ENCODE assay signal across 14 cellular contexts in the genomic region with DNA sequence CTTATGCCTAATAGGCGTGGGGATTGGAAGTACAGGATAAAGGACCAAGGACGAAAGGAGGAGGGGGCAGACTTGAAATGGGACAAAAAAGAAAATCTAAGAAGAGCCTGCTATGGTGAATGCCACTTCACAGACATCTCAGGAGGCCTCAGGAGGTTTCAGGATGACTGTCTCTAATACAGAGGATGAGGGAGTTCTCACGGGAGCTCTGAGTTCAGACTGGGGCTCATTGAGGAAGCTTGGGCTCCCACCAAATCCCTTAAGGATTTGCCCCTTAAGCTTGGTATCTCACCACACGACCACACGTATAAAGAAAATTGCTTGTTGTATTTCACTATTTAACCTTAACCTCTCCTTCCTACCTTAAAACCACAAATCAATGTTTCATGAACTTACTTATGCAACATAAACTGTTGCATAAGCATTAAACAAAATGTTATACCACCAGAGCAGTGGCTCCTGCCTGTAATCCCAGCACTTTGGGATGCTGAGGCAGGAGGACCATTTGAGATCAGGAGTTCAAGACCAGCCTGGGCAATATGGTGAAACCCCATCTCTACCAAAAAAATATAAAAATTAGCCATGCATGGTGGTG. TPM values are rescaled to one million over a fixed set of nuclear protein-coding genes. Genes with fewer than 3 reads are reported as not detected.
DNase-seq lines count a peak whose midpoint lies in the region; ATAC-seq and TF ChIP-seq lines count a peak whose summit lies in the region.
"Had no signal": no experiment of that assay in that cellular context is flagged by ENCODE, and none has a peak within 500 bp of the region (broad histone marks: within the 10 kb centered on the region; RNA-seq: fewer than 3 reads in every experiment).

No MANE protein-coding gene starts in this region.

- H3K4me1 ChIP-seq in liver (ENCODE audit: control insufficient read depth in 4 of 4, insufficient read depth in 4 of 4, low read length in 3 of 4), result peaks cover 0 to 6% (median 1%) of the 10 kb centered on the region in 4 donors
- no peaks in the 10 kb centered on the region for H3K4me1 ChIP-seq in A673 (ENCODE audit: insufficient read depth, low read length, poor library complexity, severe bottlenecking)
- H3K4me1 ChIP-seq: gastroesophageal sphincter, uterus had no signal

- POLR2A ChIA-PET in A673 (lab: Charles Lee; ENCODE audit: low non-redundant PET), result no interaction called here

- CTCF ChIA-PET in activated CD8-positive, alpha-beta memory T cell treated with anti-CD3 and anti-CD28 coated beads, Interleukin-2, amount 10 ng/mL, durations not matched to agents 7 days and 5 days (lab: Charles Lee), result interaction anchor here (0.5 to 0.9 kb wide), 2 partner anchors 31 to 87 kb away, joined by 3 read pairs; no protein-coding TSS in a partner anchor
- CTCF ChIA-PET in A673 (lab: Charles Lee), result no interaction called here

- H3K4me3 Mint-ChIP-seq in activated CD8-positive, alpha-beta memory T cell treated with anti-CD3 and anti-CD28 coated beads, Interleukin-2, amount 10 ng/mL, durations not matched to agents 7 days and 5 days, result no peak overlapping the region

- no peaks in the 10 kb centered on the region for H3K9me3 ChIP-seq in liver (ENCODE audit: control insufficient read depth in 4 of 4, low read length in 3 of 4)
- H3K9me3 ChIP-seq in A673 (ENCODE audit: low read depth, low read length, poor library complexity, severe bottlenecking), result no peaks in the 10 kb centered on the region
- H3K9me3 ChIP-seq: gastroesophageal sphincter, uterus had no signal

- TF ChIP-seq CTCF in liver (IDR thresholded peaks at IDR 0.05; ENCODE audit: low read depth, low read length, missing input control), result no peak
- TF ChIP-seq CTCF in A673 (conservative IDR thresholded peaks at IDR 0.05; ENCODE audit: low read depth, low read length), result no peak

- no peak overlapping the region for H3K27ac Mint-ChIP-seq in activated CD8-positive, alpha-beta memory T cell treated with anti-CD3 and anti-CD28 coated beads, Interleukin-2, amount 10 ng/mL, durations not matched to agents 7 days and 5 days
- H3K27ac Mint-ChIP-seq: progenitor cell of endocrine pancreas had no signal

- H3K4me1 Mint-ChIP-seq in activated CD8-positive, alpha-beta memory T cell treated with anti-CD3 and anti-CD28 coated beads, Interleukin-2, amount 10 ng/mL, durations not matched to agents 7 days and 5 days, result peaks cover 19% of the 10 kb centered on the region

- BruUV-seq in A673 (replicated peaks; lab: Mats Ljungman, UMichigan), result no TSS peak

- peaks cover 1% of the 10 kb centered on the region for H3K36me3 Mint-ChIP-seq in activated CD8-positive, alpha-beta memory T cell treated with anti-CD3 and anti-CD28 coated beads, Interleukin-2, amount 10 ng/mL, durations not matched to agents 7 days and 5 days

- DNase-seq in activated CD8-positive, alpha-beta memory T cell treated with anti-CD3 and anti-CD28 coated beads, Interleukin-2, amount 10 ng/mL, durations not matched to agents 7 days and 5 days, result no peak
- no peak for DNase-seq in activated CD8-positive, alpha-beta memory T cell treated with anti-CD3 and anti-CD28 coated beads, Interleukin-2, amount 50 U/mL, for 4 hours
- DNase-seq in A673 (ENCODE audit: low spot score) (no peak), Right ventricle myocardium superior (no peak)
- DNase-seq in effector CD8-positive, alpha-beta T cell (lab: John Stamatoyannopoulos, UW), result no peak
- DNase-seq: ACHN, DND-41, T1000, uterus had no signal

- ATAC-seq in activated CD8-positive, alpha-beta memory T cell treated with anti-CD3 and anti-CD28 coated beads, Interleukin-2, amount 10 ng/mL, durations not matched to agents 7 days and 5 days, result peak; percentile 72
- ATAC-seq in GM21390 (IDR thresholded peaks at IDR 0.05; ENCODE audit: unreplicated experiment), result peak; percentile 84
- ATAC-seq in HG03060 (IDR thresholded peaks at IDR 0.05; ENCODE audit: low read depth, unreplicated experiment), result peak; percentile 89
- ATAC-seq in Right ventricle myocardium superior (ENCODE audit: poor library complexity), result no peak
- ATAC-seq: gastroesophageal sphincter had no signal

- H3K27me3 Mint-ChIP-seq in activated CD8-positive, alpha-beta memory T cell treated with anti-CD3 and anti-CD28 coated beads, Interleukin-2, amount 10 ng/mL, durations not matched to agents 7 days and 5 days, result peaks cover 2% of the 10 kb centered on the region

- H3K4me3 ChIP-seq in liver (ENCODE audit: low read depth in 1 of 3, low read length in 3 of 3) (no peak overlapping the region), A673 (ENCODE audit: low read depth, low read length, poor library complexity, severe bottlenecking) (no peak overlapping the region)
- H3K4me3 ChIP-seq: gastroesophageal sphincter, uterus had no signal

- H3K27me3 ChIP-seq in liver (ENCODE audit: control insufficient read depth in 4 of 4, insufficient read depth in 4 of 4, low read length in 3 of 4) (no peaks in the 10 kb centered on the region), A673 (replicated peaks; ENCODE audit: insufficient read depth, low read depth, low read length, poor library complexity) (no peaks in the 10 kb centered on the region)
- H3K27me3 ChIP-seq: gastroesophageal sphincter, uterus had no signal

- intact Hi-C loops in A673 (cut with micrococcal nuclease; ENCODE audit: unreplicated experiment) (no loop called here), Right ventricle myocardium superior (cut with DNase I) (no loop called here)

- H3K9me3 Mint-ChIP-seq in activated CD8-positive, alpha-beta memory T cell treated with anti-CD3 and anti-CD28 coated beads, Interleukin-2, amount 10 ng/mL, durations not matched to agents 7 days and 5 days (ENCODE audit: low read depth), result no peaks in the 10 kb centered on the region

- H3K27ac ChIP-seq in liver (ENCODE audit: low read depth in 1 of 2, low read length in 2 of 2) (no peak overlapping the region), A673 (ENCODE audit: low read depth, low read length, poor library complexity, severe bottlenecking) (no peak overlapping the region)
- H3K27ac ChIP-seq: gastroesophageal sphincter, uterus had no signal

- 51% methylated on average over 5 of the region's 5 CpGs for WGBS in liver

- H3K36me3 ChIP-seq in liver (ENCODE audit: control insufficient read depth in 4 of 4, insufficient read depth in 3 of 4, low read depth in 1 of 4, low read length in 3 of 4), result peaks cover 0 to 3% (median 0%) of the 10 kb centered on the region in 4 donors
- no peaks in the 10 kb centered on the region for H3K36me3 ChIP-seq in A673 (ENCODE audit: insufficient read depth, low read length, poor library complexity, severe bottlenecking)
- H3K36me3 ChIP-seq: gastroesophageal sphincter, uterus had no signal

- peak in 1 of 2 donors; percentile 45 for TF ChIP-seq RAD21 in liver (IDR thresholded peaks at IDR 0.05)

- H3K9ac ChIP-seq in liver (ENCODE audit: low read depth in 1 of 2, low read length in 2 of 2), result no peak overlapping the region

TF ChIP-seq in liver, 16 proteins besides CTCF, POLR2A, EP300 and RAD21:
- TF ChIP-seq, protein P1, sequence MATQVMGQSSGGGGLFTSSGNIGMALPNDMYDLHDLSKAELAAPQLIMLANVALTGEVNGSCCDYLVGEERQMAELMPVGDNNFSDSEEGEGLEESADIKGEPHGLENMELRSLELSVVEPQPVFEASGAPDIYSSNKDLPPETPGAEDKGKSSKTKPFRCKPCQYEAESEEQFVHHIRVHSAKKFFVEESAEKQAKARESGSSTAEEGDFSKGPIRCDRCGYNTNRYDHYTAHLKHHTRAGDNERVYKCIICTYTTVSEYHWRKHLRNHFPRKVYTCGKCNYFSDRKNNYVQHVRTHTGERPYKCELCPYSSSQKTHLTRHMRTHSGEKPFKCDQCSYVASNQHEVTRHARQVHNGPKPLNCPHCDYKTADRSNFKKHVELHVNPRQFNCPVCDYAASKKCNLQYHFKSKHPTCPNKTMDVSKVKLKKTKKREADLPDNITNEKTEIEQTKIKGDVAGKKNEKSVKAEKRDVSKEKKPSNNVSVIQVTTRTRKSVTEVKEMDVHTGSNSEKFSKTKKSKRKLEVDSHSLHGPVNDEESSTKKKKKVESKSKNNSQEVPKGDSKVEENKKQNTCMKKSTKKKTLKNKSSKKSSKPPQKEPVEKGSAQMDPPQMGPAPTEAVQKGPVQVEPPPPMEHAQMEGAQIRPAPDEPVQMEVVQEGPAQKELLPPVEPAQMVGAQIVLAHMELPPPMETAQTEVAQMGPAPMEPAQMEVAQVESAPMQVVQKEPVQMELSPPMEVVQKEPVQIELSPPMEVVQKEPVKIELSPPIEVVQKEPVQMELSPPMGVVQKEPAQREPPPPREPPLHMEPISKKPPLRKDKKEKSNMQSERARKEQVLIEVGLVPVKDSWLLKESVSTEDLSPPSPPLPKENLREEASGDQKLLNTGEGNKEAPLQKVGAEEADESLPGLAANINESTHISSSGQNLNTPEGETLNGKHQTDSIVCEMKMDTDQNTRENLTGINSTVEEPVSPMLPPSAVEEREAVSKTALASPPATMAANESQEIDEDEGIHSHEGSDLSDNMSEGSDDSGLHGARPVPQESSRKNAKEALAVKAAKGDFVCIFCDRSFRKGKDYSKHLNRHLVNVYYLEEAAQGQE (IDR thresholded peaks at IDR 0.05), result no peak
- TF ChIP-seq RXRA (IDR thresholded peaks at IDR 0.05) (peak; percentile 66 to 69), HNF4A (conservative IDR thresholded peaks at IDR 0.05) (peak; percentile 36 to 41), EGR1 (IDR thresholded peaks at IDR 0.05; ENCODE audit: low read depth in 2 of 2) (no peak), NR2F2 (IDR thresholded peaks at IDR 0.05) (no peak), GABPA (IDR thresholded peaks at IDR 0.05 in 1 of 2, conservative IDR thresholded peaks at IDR 0.05 in 1 of 2) (no peak)
- TF ChIP-seq, protein P2, sequence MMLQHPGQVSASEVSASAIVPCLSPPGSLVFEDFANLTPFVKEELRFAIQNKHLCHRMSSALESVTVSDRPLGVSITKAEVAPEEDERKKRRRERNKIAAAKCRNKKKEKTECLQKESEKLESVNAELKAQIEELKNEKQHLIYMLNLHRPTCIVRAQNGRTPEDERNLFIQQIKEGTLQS (IDR thresholded peaks at IDR 0.05), result peak; percentile 21
- TF ChIP-seq, protein P3, sequence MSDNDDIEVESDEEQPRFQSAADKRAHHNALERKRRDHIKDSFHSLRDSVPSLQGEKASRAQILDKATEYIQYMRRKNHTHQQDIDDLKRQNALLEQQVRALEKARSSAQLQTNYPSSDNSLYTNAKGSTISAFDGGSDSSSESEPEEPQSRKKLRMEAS (IDR thresholded peaks at IDR 0.05), result no peak

RNA-seq across cellular contexts. Expression of a gene that starts 12.4 kb away (rescaled TPM):
- 1 to 10 TPM; 7.9 to 9.3 TPM for total RNA-seq in activated CD8-positive, alpha-beta memory T cell treated with anti-CD3 and anti-CD28 coated beads, Interleukin-2, amount 10 ng/mL, durations not matched to agents 7 days and 5 days
- 10 to 100 TPM; 59.0 to 83.3 TPM for total RNA-seq in liver
- polyA plus RNA-seq in liver, result 10 to 100 TPM; 14.9 to 19.9 TPM
- 5.1 and 12.2 TPM in 2 replicates for total RNA-seq in A673 (2021)
- total RNA-seq in Right ventricle myocardium superior, result 9.8 TPM
